14 cellular contexts compared by ENCODE assay signal in genomic region chr5:53642006-53642405, GRCh38.
DNase-seq lines count a peak whose midpoint lies in the region; TF ChIP-seq lines count a peak whose summit lies in the region.
"Had no signal": no experiment of that assay in that cellular context is flagged by ENCODE, and none has a peak within 500 bp of the region (broad histone marks: within the 10 kb centered on the region; RNA-seq: fewer than 3 reads in every experiment).

No MANE protein-coding gene starts in this region.

- no peak overlapping the region for H3K27ac ChIP-seq in mammary epithelial cell (ENCODE audit: insufficient read depth, low read depth, low read length)
- H3K27ac ChIP-seq in neural progenitor cell: peak overlapping the region; percentile 46
- no peak overlapping the region for H3K27ac ChIP-seq in coronary artery
- H3K27ac ChIP-seq: adrenal gland, HL-60, SJSA1 had no signal

- peak overlapping the region; percentile 44 for H3K4me2 ChIP-seq in mammary epithelial cell (ENCODE audit: insufficient read depth, low read depth, low read length)
- peak overlapping the region; percentile 54 for H3K4me2 ChIP-seq in neural progenitor cell

- H3K27me3 ChIP-seq in mammary epithelial cell (ENCODE audit: insufficient read depth, low read length) (no peaks in the 10 kb centered on the region), neural progenitor cell (no peaks in the 10 kb centered on the region)
- H3K27me3 ChIP-seq: adrenal gland, SJSA1 had no signal

- H3K36me3 ChIP-seq in mammary epithelial cell (ENCODE audit: insufficient read depth, low read length): peaks cover 5% of the 10 kb centered on the region
- no peaks in the 10 kb centered on the region for H3K36me3 ChIP-seq in neural progenitor cell
- H3K36me3 ChIP-seq: adrenal gland, SJSA1 had no signal

- peaks cover 27% of the 10 kb centered on the region for H3K4me1 Mint-ChIP-seq in neural progenitor cell

- TF ChIP-seq CTCF in mammary epithelial cell (conservative IDR thresholded peaks at IDR 0.05 in 1 of 2, IDR thresholded peaks at IDR 0.05 in 1 of 2; ENCODE audit: extremely low read depth in 1 of 2, insufficient read depth in 1 of 2, low read depth in 1 of 2, low read length in 2 of 2): no peak
- TF ChIP-seq CTCF in neural progenitor cell (IDR thresholded peaks at IDR 0.05): no peak
- no peak for TF ChIP-seq CTCF in coronary artery (IDR thresholded peaks at IDR 0.05)

- dilution Hi-C loops in mammary epithelial cell (cut with HindIII; ENCODE audit: low sequenced_read_pairs): no loop called here

- peaks cover 21% of the 10 kb centered on the region for H3K36me3 Mint-ChIP-seq in neural progenitor cell

- H3K9me3 Mint-ChIP-seq in neural progenitor cell: no peaks in the 10 kb centered on the region
- H3K9me3 Mint-ChIP-seq: neural crest cell had no signal

- no peaks in the 10 kb centered on the region for H3K27me3 Mint-ChIP-seq in neural progenitor cell (ENCODE audit: insufficient read depth, low read depth)

- H3K79me2 ChIP-seq in mammary epithelial cell (ENCODE audit: insufficient read depth, low read length) (peaks cover 3% of the 10 kb centered on the region), neural progenitor cell (ENCODE audit: low read depth) (peaks cover 4% of the 10 kb centered on the region)

- H3K4me1 ChIP-seq in mammary epithelial cell (ENCODE audit: insufficient read depth, low read length) (peaks cover 8% of the 10 kb centered on the region), neural progenitor cell (peaks cover 25% of the 10 kb centered on the region)

- intact Hi-C loops in mammary epithelial cell (cut with micrococcal nuclease): no loop called here

- no peak overlapping the region for H3K9ac ChIP-seq in mammary epithelial cell (ENCODE audit: insufficient read depth, low read length)
- no peak overlapping the region for H3K9ac ChIP-seq in neural progenitor cell

- H4K20me1 ChIP-seq in mammary epithelial cell (ENCODE audit: insufficient read depth, low read length) (no peaks in the 10 kb centered on the region), neural progenitor cell (ENCODE audit: low read depth) (no peaks in the 10 kb centered on the region)

- H3K27ac Mint-ChIP-seq in neural progenitor cell: peak overlapping the region; percentile 27

- H3K9me3 ChIP-seq in mammary epithelial cell (replicated peaks; ENCODE audit: insufficient read depth, low read length) (no peaks in the 10 kb centered on the region), neural progenitor cell (ENCODE audit: low read depth) (no peaks in the 10 kb centered on the region)
- H3K9me3 ChIP-seq: adrenal gland, SJSA1 had no signal

- DNase-seq in GM04503 (ENCODE audit: low read depth) (peak; percentile 3), LoVo (ENCODE audit: low spot score) (peak; percentile 27), mammary epithelial cell (peak; percentile 45), neural progenitor cell (ENCODE audit: low spot score) (peak; percentile 3), OCI-M2 (lab: John Stamatoyannopoulos, UW; ENCODE audit: unreplicated experiment) (no peak), coronary artery (ENCODE audit: low spot score) (no peak), Ammon's horn (ENCODE audit: low spot score) (no peak)
- DNase-seq: left ventricle myocardium superior, NCI-H1436, NCI-H526 had no signal

- BruUV-seq in mammary epithelial cell (replicated peaks; lab: Mats Ljungman, UMichigan): no TSS peak

- peaks cover 8% of the 10 kb centered on the region for H3F3A ChIP-seq in neural progenitor cell (ENCODE audit: low read depth)

- H3K4me3 ChIP-seq in mammary epithelial cell (replicated peaks in 1 of 3; ENCODE audit: insufficient read depth in 1 of 3, low read depth in 2 of 3, low read length in 3 of 3): no peak overlapping the region
- H3K4me3 ChIP-seq in neural progenitor cell: no peak overlapping the region
- H3K4me3 ChIP-seq in coronary artery: no peak overlapping the region
- H3K4me3 ChIP-seq: adrenal gland, SJSA1 had no signal

- in situ Hi-C loops in mammary epithelial cell (cut with MboI; ENCODE audit: low sequenced_read_pairs in 2 of 2): no loop called here

- CTCF ChIA-PET in mammary epithelial cell (lab: Charles Lee; ENCODE audit: low non-redundant PET): no interaction called here

- H2AFZ ChIP-seq in mammary epithelial cell (ENCODE audit: low read depth, low read length) (no peak overlapping the region), neural progenitor cell (replicated peaks) (no peak overlapping the region)

- 46% methylated on average over 2 of the region's 2 CpGs for WGBS in mammary epithelial cell (ENCODE audit: low coverage, missing lambda C conversion rate)

- no peak overlapping the region for H3K4me3 Mint-ChIP-seq in neural progenitor cell

Comparison
In these comparisons a context has a peak if more than half of its experiments do, and no peak if none do; other contexts are left out.
1. DNase-seq: peak in GM04503 (single experiment), LoVo (single experiment), mammary epithelial cell (single experiment) and neural progenitor cell (single experiment); none in OCI-M2 (single experiment), coronary artery (single experiment) and Ammon's horn (single experiment).